8 cellular contexts compared by ENCODE assay signal in genomic region chr20:34709836-34710567, GRCh38. TPM values are rescaled to one million over a fixed set of nuclear protein-coding genes. Genes with fewer than 3 reads are reported as not detected.
A peak's percentile ranks its signal among the peaks of the same experiment; 100 is the strongest.
DNase-seq lines count a peak whose midpoint lies in the region; ATAC-seq and TF ChIP-seq lines count a peak whose summit lies in the region.

No MANE protein-coding gene starts in this region.

- peak overlapping the region; percentile 84 for H3K27ac Mint-ChIP-seq in activated CD8-positive, alpha-beta T cell treated with anti-CD3 and anti-CD28 coated beads, Interleukin-2, amount 10 ng/mL, durations not matched to agents 7 days and 5 days

- H3K27ac ChIP-seq in neural cell (ENCODE audit: low read length): no peak overlapping the region
- H3K27ac ChIP-seq in urinary bladder (ENCODE audit: low read depth): no peak overlapping the region

- no peaks in the 10 kb centered on the region for H4K20me1 ChIP-seq in neural cell (ENCODE audit: insufficient read depth)

- POLR2A ChIA-PET in GM10248 (lab: Yijun Ruan, JAX): no interaction called here
- POLR2A ChIA-PET in activated CD8-positive, alpha-beta T cell treated with anti-CD3 and anti-CD28 coated beads, Interleukin-2, amount 10 ng/mL, durations not matched to agents 7 days and 5 days (lab: Charles Lee): no interaction called here

- TF ChIP-seq RAD21 in neural cell (conservative IDR thresholded peaks at IDR 0.05): no peak

- no peak for TF ChIP-seq EP300 in neural cell (conservative IDR thresholded peaks at IDR 0.05; ENCODE audit: poor library complexity, severe bottlenecking)

- H3K79me2 ChIP-seq in neural cell (replicated peaks; ENCODE audit: insufficient read depth, low read length): peaks cover 15% of the 10 kb centered on the region

- peak overlapping the region; percentile 82 for H3K4me3 Mint-ChIP-seq in activated CD8-positive, alpha-beta T cell treated with anti-CD3 and anti-CD28 coated beads, Interleukin-2, amount 10 ng/mL, durations not matched to agents 7 days and 5 days

- DNase-seq in ACHN (peak; percentile 71), GM10248 (ENCODE audit: extremely low spot score) (peak; percentile 83), NCI-H1417 (lab: John Stamatoyannopoulos, UW) (peak; percentile 74 to 98 (median 97)), fibroblast of the aortic adventitia (ENCODE audit: low read depth) (peak; percentile 44)
- DNase-seq in activated CD8-positive, alpha-beta T cell treated with anti-CD3 and anti-CD28 coated beads, Interleukin-2, amount 10 ng/mL, durations not matched to agents 7 days and 5 days: peak; percentile 63

- H3K36me3 ChIP-seq in neural cell (ENCODE audit: insufficient read depth, low read length) (peaks cover 9% of the 10 kb centered on the region), urinary bladder (ENCODE audit: insufficient read depth) (peaks cover 3% of the 10 kb centered on the region)

- CTCF ChIA-PET in GM10248 (lab: Yijun Ruan, JAX): interaction anchor here (1.0 to 6.8 kb wide), 7 partner anchors 10 to 397 kb away, joined by 3 to 56 read pairs (median 12); no protein-coding TSS in a partner anchor
- CTCF ChIA-PET in activated CD8-positive, alpha-beta T cell treated with anti-CD3 and anti-CD28 coated beads, Interleukin-2, amount 10 ng/mL, durations not matched to agents 7 days and 5 days (lab: Charles Lee): interaction anchor here (0.8 to 1.2 kb wide), 2 partner anchors 60 to 398 kb away, joined by 4 read pairs; no protein-coding TSS in a partner anchor

- H3K4me2 ChIP-seq in neural cell (ENCODE audit: low read length): no peak overlapping the region

- H3K9me3 ChIP-seq in neural cell (ENCODE audit: low read length): no peaks in the 10 kb centered on the region

- peaks cover 29% of the 10 kb centered on the region for H3K4me1 Mint-ChIP-seq in activated CD8-positive, alpha-beta T cell treated with anti-CD3 and anti-CD28 coated beads, Interleukin-2, amount 10 ng/mL, durations not matched to agents 7 days and 5 days (ENCODE audit: low read depth)

- peaks cover 9% of the 10 kb centered on the region for H3K36me3 Mint-ChIP-seq in activated CD8-positive, alpha-beta T cell treated with anti-CD3 and anti-CD28 coated beads, Interleukin-2, amount 10 ng/mL, durations not matched to agents 7 days and 5 days (ENCODE audit: low read depth)

- WGBS in urinary bladder: 2% methylated on average over 61 of the region's 61 CpGs

- H2AFZ ChIP-seq in neural cell (ENCODE audit: low read depth, low read length): no peak overlapping the region

- peak; percentile 21 for TF ChIP-seq CTCF in GM10248 (IDR thresholded peaks at IDR 0.05; ENCODE audit: control extremely low read depth, extremely low read depth, low read depth, missing control alignments)
- TF ChIP-seq CTCF in fibroblast of the aortic adventitia (IDR thresholded peaks at IDR 0.05; ENCODE audit: insufficient read depth, low read length): no peak
- peak; percentile 36 for TF ChIP-seq CTCF in neural cell (IDR thresholded peaks at IDR 0.05; ENCODE audit: poor library complexity, severe bottlenecking)

- ATAC-seq in HG02642 (IDR thresholded peaks at IDR 0.05; ENCODE audit: poor library complexity, unreplicated experiment): peak; percentile 29
- ATAC-seq in activated CD8-positive, alpha-beta T cell treated with anti-CD3 and anti-CD28 coated beads, Interleukin-2, amount 10 ng/mL, durations not matched to agents 7 days and 5 days: peak; percentile 45

- H3K9ac ChIP-seq in neural cell (ENCODE audit: low read length): peak overlapping the region; percentile 45

- no peaks in the 10 kb centered on the region for H3K9me2 ChIP-seq in neural cell (ENCODE audit: insufficient read depth, low read length)

- H3K4me1 ChIP-seq in urinary bladder (ENCODE audit: insufficient read depth): no peaks in the 10 kb centered on the region

- H3K27me3 Mint-ChIP-seq in activated CD8-positive, alpha-beta T cell treated with anti-CD3 and anti-CD28 coated beads, Interleukin-2, amount 10 ng/mL, durations not matched to agents 7 days and 5 days (ENCODE audit: low read depth): peaks cover 6% of the 10 kb centered on the region

- H3F3A ChIP-seq in neural cell (ENCODE audit: insufficient read depth, low read length, poor library complexity, severe bottlenecking): no peaks in the 10 kb centered on the region

- peaks cover 4% of the 10 kb centered on the region for H3K27me3 ChIP-seq in neural cell (ENCODE audit: insufficient read depth, low read depth, low read length)

- in situ Hi-C loops in ACHN (cut with HindIII; ENCODE audit: low pct_ligation_motif_present, low pct_unique_long_range_greater_than_20kb, low sequenced_read_pairs): no loop called here

- H3K4me3 ChIP-seq in fibroblast of the aortic adventitia (ENCODE audit: low read depth, low read length) (peak overlapping the region; percentile 61), neural cell (ENCODE audit: low read length) (peak overlapping the region; percentile 56), urinary bladder (ENCODE audit: low read depth, low read length) (peak overlapping the region; percentile 52)

- H3K9me3 Mint-ChIP-seq in activated CD8-positive, alpha-beta T cell treated with anti-CD3 and anti-CD28 coated beads, Interleukin-2, amount 10 ng/mL, durations not matched to agents 7 days and 5 days (ENCODE audit: insufficient read depth): no peaks in the 10 kb centered on the region

TF ChIP-seq in neural cell, 6 proteins besides CTCF, POLR2A, EP300 and RAD21:
- TF ChIP-seq TAF1 (IDR thresholded peaks at IDR 0.05; ENCODE audit: low read depth) (no peak), POLR2AphosphoS5 (IDR thresholded peaks at IDR 0.05) (no peak), MXI1 (conservative IDR thresholded peaks at IDR 0.05; ENCODE audit: poor library complexity, severe bottlenecking) (peak; percentile 14)

RNA-seq across cellular contexts. Expression of gene TP53INP2, which starts 5.9 kb away (rescaled TPM):
- 1 to 10 TPM; 2.0 to 2.1 TPM for total RNA-seq in activated CD8-positive, alpha-beta T cell treated with anti-CD3 and anti-CD28 coated beads, Interleukin-2, amount 10 ng/mL, durations not matched to agents 7 days and 5 days
- 2.1 and 2.5 TPM in 2 replicates for total RNA-seq in fibroblast of the aortic adventitia (ENCODE audit: low replicate concordance)
- 10.7 and 11.5 TPM in 2 replicates for polyA plus RNA-seq in neural cell
- 8.0 and 15.2 TPM in 2 replicates for polyA minus RNA-seq in neural cell
- 5.8 TPM for total RNA-seq in urinary bladder
- polyA plus RNA-seq in urinary bladder: 47.1 TPM

RNA-seq across cellular contexts. Expression of gene PIGU, which starts 33.1 kb away (rescaled TPM):
- 10 to 100 TPM; 19.1 to 21.2 TPM for total RNA-seq in activated CD8-positive, alpha-beta T cell treated with anti-CD3 and anti-CD28 coated beads, Interleukin-2, amount 10 ng/mL, durations not matched to agents 7 days and 5 days
- total RNA-seq in fibroblast of the aortic adventitia (ENCODE audit: low replicate concordance): 3.7 and 21.1 TPM in 2 replicates
- polyA plus RNA-seq in neural cell: 35.8 and 43.0 TPM in 2 replicates
- 26.8 and 29.6 TPM in 2 replicates for polyA minus RNA-seq in neural cell
- total RNA-seq in urinary bladder: 17.3 TPM
- polyA plus RNA-seq in urinary bladder: 19.1 TPM

Comparison
In these comparisons a context has a peak if more than half of its experiments do, and no peak if none do; other contexts are left out.
1. DNase-seq: peak in every context shown above with its lines; median percentile 97 in NCI-H1417; 83 in GM10248; 71 in ACHN; 63 in activated CD8-positive, alpha-beta T cell treated with anti-CD3 and anti-CD28 coated beads, Interleukin-2, amount 10 ng/mL, durations not matched to agents 7 days and 5 days; 44 in fibroblast of the aortic adventitia.